In the genomic region with DNA sequence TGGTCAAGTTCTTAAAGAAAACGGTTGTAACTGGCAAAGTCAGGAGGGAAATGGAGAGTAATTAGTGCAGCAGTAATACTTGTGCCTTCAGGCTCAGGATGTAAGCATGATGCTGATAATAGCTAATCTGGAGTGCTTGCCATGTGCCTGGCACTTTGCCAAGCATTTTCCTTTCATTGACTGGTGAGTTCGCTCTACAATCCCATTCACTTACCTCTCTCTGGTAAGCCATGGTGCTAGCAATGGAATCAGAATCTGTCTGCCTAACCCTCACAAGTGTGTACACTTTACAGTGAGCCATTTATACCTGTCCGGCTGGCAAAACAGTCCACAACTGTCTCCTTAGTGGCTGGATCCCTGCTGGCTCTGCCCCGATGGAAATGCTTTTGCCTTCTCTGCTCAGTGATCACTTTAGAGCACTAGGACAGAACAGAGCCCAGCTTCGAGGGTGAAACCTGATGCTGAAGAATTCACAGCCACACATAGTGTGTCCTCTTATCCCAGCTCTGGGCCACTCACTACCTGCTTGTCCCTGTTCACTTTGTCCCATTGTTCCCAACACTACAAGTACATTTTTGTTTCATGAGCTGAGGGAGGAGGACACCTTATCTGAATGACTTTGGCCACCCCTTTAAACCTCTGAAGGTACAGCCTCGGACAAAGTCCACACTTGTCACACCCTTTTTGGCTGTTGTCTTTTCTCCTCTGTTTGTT, we compare ENCODE assay signal across 8 cellular contexts. TPM values are rescaled to one million over a fixed set of nuclear protein-coding genes. Genes with fewer than 3 reads are reported as not detected.
A peak's percentile ranks its signal among the peaks of the same experiment; 100 is the strongest.
DNase-seq lines count a peak whose midpoint lies in the region; ATAC-seq and TF ChIP-seq lines count a peak whose summit lies in the region.

No MANE protein-coding gene starts in this region.

- DNase-seq in HT-29 (ENCODE audit: low spot score) (peak; percentile 54), NCI-H69 (lab: John Stamatoyannopoulos, UW) (peak; percentile 94), erythroblast (lab: John Stamatoyannopoulos, UW) (peak; percentile 62 to 64), progenitor cell of endocrine pancreas (ENCODE audit: low spot score, unreplicated experiment) (no peak), DMS53 treated with DMSO at 0.1 percent for 48 hours (lab: John Stamatoyannopoulos, UW; ENCODE audit: unreplicated experiment) (no peak), hippocampal formation (lab: John Stamatoyannopoulos, UW) (no peak), GM20000 (ENCODE audit: low spot score) (no peak)

- no peak for TF ChIP-seq POLR2A in erythroblast (IDR thresholded peaks at IDR 0.05; ENCODE audit: low read length)

- no peaks in the 10 kb centered on the region for H3K9me3 Mint-ChIP-seq in progenitor cell of endocrine pancreas (ENCODE audit: low read depth)

- no peak overlapping the region for H3K4me3 Mint-ChIP-seq in progenitor cell of endocrine pancreas (ENCODE audit: low read depth)

- peaks cover 8% of the 10 kb centered on the region for H3K36me3 Mint-ChIP-seq in progenitor cell of endocrine pancreas (ENCODE audit: insufficient read depth)

- TF ChIP-seq CTCF in progenitor cell of endocrine pancreas (IDR thresholded peaks at IDR 0.05; ENCODE audit: unreplicated experiment) (no peak), GM20000 (IDR thresholded peaks at IDR 0.05; ENCODE audit: extremely low read depth, missing control alignments) (no peak)

- peak overlapping the region; percentile 82 for H3K27ac Mint-ChIP-seq in progenitor cell of endocrine pancreas

- H3K27me3 Mint-ChIP-seq in progenitor cell of endocrine pancreas, result no peaks in the 10 kb centered on the region

- no peak for ATAC-seq in GM18519 (IDR thresholded peaks at IDR 0.05; ENCODE audit: low FRiP score, unreplicated experiment)

- H3K4me1 Mint-ChIP-seq in progenitor cell of endocrine pancreas (ENCODE audit: low read depth), result peaks cover 15% of the 10 kb centered on the region

RNA-seq across cellular contexts. Expression of gene CHP1, which starts 10.3 kb away (rescaled TPM):
- total RNA-seq in HT-29 (2014; rRNA removed; shearing (Covaris generic)), result 115 and 135 TPM in 2 replicates
- 89.3 and 89.6 TPM in 2 replicates for total RNA-seq in progenitor cell of endocrine pancreas

RNA-seq across cellular contexts. Expression of gene EXD1, which starts 10.9 kb away (rescaled TPM):
- total RNA-seq in HT-29 (2014; rRNA removed; shearing (Covaris generic)), result not detected in 2 replicates
- total RNA-seq in progenitor cell of endocrine pancreas, result not detected in 2 replicates

Comparison
In these comparisons a context has a peak if more than half of its experiments do, and no peak if none do; other contexts are left out.
1. DNase-seq: peak in HT-29 (single experiment), NCI-H69 (single experiment) and erythroblast (2 of 2); none in progenitor cell of endocrine pancreas (single experiment), DMS53 treated with DMSO at 0.1 percent for 48 hours (single experiment), hippocampal formation (0 of 2) and GM20000 (single experiment).